ENCODE assay signal across 1 cellular context in genomic region chr5:69368458-69369368, GRCh38.
TF ChIP-seq lines count a peak whose summit lies in the region.

No MANE protein-coding gene starts in this region.

TF ChIP-seq in HepG2, 621 proteins besides CTCF, POLR2A, EP300 and RAD21 (continued from another document and continues in another):
- TF ChIP-seq BCLAF1 (IDR thresholded peaks at IDR 0.05) (no peak), AKNA (CRISPR knock-in tag; IDR thresholded peaks at IDR 0.05; ENCODE audit: borderline replicate concordance) (no peak), MXD4 (CRISPR knock-in tag; IDR thresholded peaks at IDR 0.05) (no peak), RNF2 (conservative IDR thresholded peaks at IDR 0.05; ENCODE audit: low read depth) (no peak), MED13 (CRISPR knock-in tag; IDR thresholded peaks at IDR 0.05) (0 out of 2 replicates have a peak, but pooled peaks have one; percentile 1), ZNF619 (CRISPR knock-in tag; IDR thresholded peaks at IDR 0.05) (no peak), HNRNPL (IDR thresholded peaks at IDR 0.05; ENCODE audit: low read depth, low read length) (no peak), ZNF878 (CRISPR knock-in tag; IDR thresholded peaks at IDR 0.05) (no peak), CC2D1A (CRISPR knock-in tag; IDR thresholded peaks at IDR 0.05) (no peak), NCOA1 (CRISPR knock-in tag; IDR thresholded peaks at IDR 0.05) (no peak), LCORL (IDR thresholded peaks at IDR 0.05) (no peak), LCORL (CRISPR knock-in tag; IDR thresholded peaks at IDR 0.05) (no peak), ZNF792 (CRISPR knock-in tag; IDR thresholded peaks at IDR 0.05) (no peak), PAXIP1 (CRISPR knock-in tag; conservative IDR thresholded peaks at IDR 0.05) (no peak), THRA (CRISPR knock-in tag; IDR thresholded peaks at IDR 0.05; ENCODE audit: borderline replicate concordance) (no peak), MLXIP (CRISPR knock-in tag; IDR thresholded peaks at IDR 0.05; ENCODE audit: borderline replicate concordance) (no peak), CCDC6 (CRISPR knock-in tag; IDR thresholded peaks at IDR 0.05) (no peak), ZNF605 (CRISPR knock-in tag; IDR thresholded peaks at IDR 0.05) (no peak), KLF12 (CRISPR knock-in tag; IDR thresholded peaks at IDR 0.05; ENCODE audit: borderline replicate concordance) (no peak), ZNF562 (CRISPR knock-in tag; IDR thresholded peaks at IDR 0.05; ENCODE audit: borderline replicate concordance) (no peak), TCF7 (IDR thresholded peaks at IDR 0.05; ENCODE audit: low read depth) (peak; percentile 25; the same call in 1 of the 2 replicates), FOXP4 (CRISPR knock-in tag; IDR thresholded peaks at IDR 0.05) (no peak), SRF (IDR thresholded peaks at IDR 0.05; ENCODE audit: low read depth, low read length) (no peak), ZNF451 (CRISPR knock-in tag; IDR thresholded peaks at IDR 0.05) (0 out of 2 replicates have a peak, but pooled peaks have one; percentile 13), CERS6 (CRISPR knock-in tag; IDR thresholded peaks at IDR 0.05) (no peak), ZNF383 (CRISPR knock-in tag; IDR thresholded peaks at IDR 0.05; ENCODE audit: borderline replicate concordance) (no peak), BRCA1 (CRISPR knock-in tag; IDR thresholded peaks at IDR 0.05) (0 out of 2 replicates have a peak, but pooled peaks have one; percentile 37), MIER3 (CRISPR knock-in tag; IDR thresholded peaks at IDR 0.05; ENCODE audit: borderline replicate concordance) (no peak), SNAI1 (CRISPR knock-in tag; IDR thresholded peaks at IDR 0.05; ENCODE audit: borderline replicate concordance) (no peak), HDAC2 (CRISPR knock-in tag; IDR thresholded peaks at IDR 0.05) (no peak), AKAP8 (CRISPR knock-in tag; IDR thresholded peaks at IDR 0.05) (peak; percentile 25; the same call in 1 of the 2 replicates), NFRKB (IDR thresholded peaks at IDR 0.05) (no peak), ZBTB7A (CRISPR knock-in tag; IDR thresholded peaks at IDR 0.05) (no peak), MIXL1 (CRISPR knock-in tag; IDR thresholded peaks at IDR 0.05) (no peak), PRDM4 (CRISPR knock-in tag; IDR thresholded peaks at IDR 0.05; ENCODE audit: borderline replicate concordance) (no peak), NFKB2 (CRISPR knock-in tag; IDR thresholded peaks at IDR 0.05; ENCODE audit: borderline replicate concordance) (no peak), HHEX (CRISPR knock-in tag; IDR thresholded peaks at IDR 0.05) (no peak), CHCHD3 (CRISPR knock-in tag; IDR thresholded peaks at IDR 0.05) (no peak), E2F1 (CRISPR knock-in tag; IDR thresholded peaks at IDR 0.05) (no peak), ZFP90 (CRISPR knock-in tag; IDR thresholded peaks at IDR 0.05; ENCODE audit: borderline replicate concordance) (no peak)
